ENCODE assay signal across 9 cellular contexts in genomic region chr1:29245876-29246275, GRCh38. TPM values are rescaled to one million over a fixed set of nuclear protein-coding genes. Genes with fewer than 3 reads are reported as not detected.
DNase-seq lines count a peak whose midpoint lies in the region; ATAC-seq and TF ChIP-seq lines count a peak whose summit lies in the region.
"Had no signal": no experiment of that assay in that cellular context is flagged by ENCODE, and none has a peak within 500 bp of the region (broad histone marks: within the 10 kb centered on the region; RNA-seq: fewer than 3 reads in every experiment).

No MANE protein-coding gene starts in this region.

- H3K4me3 ChIP-seq in HEK293 (ENCODE audit: low read depth, low read length) (no peak overlapping the region), H7 (ENCODE audit: insufficient read depth, low read depth, low read length) (no peak overlapping the region)

- H3K4me1 Mint-ChIP-seq in activated B cell treated with CpG ODN at 0.5 μM for 24 hours = no peaks in the 10 kb centered on the region

- no peaks in the 10 kb centered on the region for H3K9me3 Mint-ChIP-seq in activated B cell treated with CpG ODN at 0.5 μM for 24 hours
- H3K9me3 Mint-ChIP-seq: dendritic cell treated with granulocyte-macrophage colony-stimulating factor and Interleukin-4, amounts not matched to agents 40 ng/mL and 50 ng/mL, for 4 days had no signal

- DNase-seq in AG20443 (ENCODE audit: low spot score) (peak; percentile 59), activated B cell treated with CpG ODN at 0.5 μM for 24 hours (no peak), left kidney (ENCODE audit: low read depth, low spot score) (peak; percentile 71), NOMO-1 treated with dmso at 0.1 percent for 144 hours (lab: John Stamatoyannopoulos, UW; ENCODE audit: unreplicated experiment) (no peak), H7 (no peak), T-helper 9 cell (no peak)

- TF ChIP-seq CTCF in HEK293 (tag by site-specific recombination; IDR thresholded peaks at IDR 0.05) (peak; percentile 80), activated B cell treated with CpG ODN at 0.5 μM for 24 hours (IDR thresholded peaks at IDR 0.05) (no peak)

- H3K27ac Mint-ChIP-seq in activated B cell treated with CpG ODN at 0.5 μM for 24 hours = no peak overlapping the region
- H3K27ac Mint-ChIP-seq: dendritic cell treated with granulocyte-macrophage colony-stimulating factor and Interleukin-4, amounts not matched to agents 40 ng/mL and 50 ng/mL, for 4 days had no signal

- H3K27ac ChIP-seq in HEK293 (ENCODE audit: extremely low read depth, low read depth, low read length) = no peak overlapping the region

- H3K27me3 Mint-ChIP-seq in activated B cell treated with CpG ODN at 0.5 μM for 24 hours = peaks cover 29% of the 10 kb centered on the region

- H3K36me3 ChIP-seq in HEK293 (ENCODE audit: control insufficient read depth in 2 of 2, insufficient read depth in 1 of 2, low read length in 2 of 2) (no peaks in the 10 kb centered on the region), H7 (replicated peaks; ENCODE audit: control insufficient read depth, insufficient read depth, low read length) (no peaks in the 10 kb centered on the region; the same call in 1 of the 2 replicates)

- H3K27me3 ChIP-seq in H7 (ENCODE audit: control insufficient read depth, insufficient read depth, low read length) = no peaks in the 10 kb centered on the region

- H3K4me1 ChIP-seq in HEK293 (ENCODE audit: control insufficient read depth, insufficient read depth, low read length) = no peaks in the 10 kb centered on the region

- no peaks in the 10 kb centered on the region for H3K9me3 ChIP-seq in HEK293 (ENCODE audit: control insufficient read depth, insufficient read depth, low read depth, low read length)

- CTCF ChIA-PET in HEK293 (lab: Yijun Ruan, JAX) (interaction anchor here (0.6 to 1.1 kb wide), 2 partner anchors 26 to 86 kb away, joined by 3 read pairs; no protein-coding TSS in a partner anchor), activated B cell treated with CpG ODN at 0.5 μM for 24 hours (lab: Charles Lee) (no interaction called here)

- intact Hi-C loops in activated B cell treated with CpG ODN at 0.5 μM for 24 hours (cut with micrococcal nuclease) = no loop called here

- POLR2A ChIA-PET in HEK293 (lab: Yijun Ruan, JAX) (interaction anchor here (0.8 kb wide), 1 partner anchor 25 kb away, joined by 5 read pairs; no protein-coding TSS in a partner anchor), activated B cell treated with CpG ODN at 0.5 μM for 24 hours (lab: Charles Lee) (no interaction called here)

- ATAC-seq in activated B cell treated with CpG ODN at 0.5 μM for 24 hours (ENCODE audit: low read depth) = peak; percentile 21
- no peak for ATAC-seq in HG03439 (IDR thresholded peaks at IDR 0.05; ENCODE audit: unreplicated experiment)

- no peak overlapping the region for H3K4me3 Mint-ChIP-seq in activated B cell treated with CpG ODN at 0.5 μM for 24 hours
- H3K4me3 Mint-ChIP-seq: dendritic cell treated with granulocyte-macrophage colony-stimulating factor and Interleukin-4, amounts not matched to agents 40 ng/mL and 50 ng/mL, for 4 days had no signal

- H3K36me3 Mint-ChIP-seq in activated B cell treated with CpG ODN at 0.5 μM for 24 hours (ENCODE audit: low read depth) = no peaks in the 10 kb centered on the region

TF ChIP-seq in HEK293, 187 proteins besides CTCF, POLR2A, EP300 and RAD21:
- TF ChIP-seq ZNF140 (tag by site-specific recombination; IDR thresholded peaks at IDR 0.05) = no peak
- no peak for TF ChIP-seq FEZF1 (tag by site-specific recombination; IDR thresholded peaks at IDR 0.05)
- TF ChIP-seq ZNF274 (IDR thresholded peaks at IDR 0.05; ENCODE audit: low read length) = no peak
- no peak for TF ChIP-seq ZNF274 (tag by site-specific recombination; IDR thresholded peaks at IDR 0.05; ENCODE audit: borderline replicate concordance)
- peak; percentile 69 for TF ChIP-seq ZBTB44 (tag by site-specific recombination; IDR thresholded peaks at IDR 0.05)
- no peak for TF ChIP-seq ZNF777 (tag by site-specific recombination; IDR thresholded peaks at IDR 0.05; ENCODE audit: borderline replicate concordance)
- TF ChIP-seq HOXA7 (CRISPR knock-in tag; IDR thresholded peaks at IDR 0.05; ENCODE audit: borderline replicate concordance) = no peak
- TF ChIP-seq EGR2 (tag by site-specific recombination; IDR thresholded peaks at IDR 0.05; ENCODE audit: low read depth) = no peak
- no peak for TF ChIP-seq ZNF623 (tag by site-specific recombination; IDR thresholded peaks at IDR 0.05)

RNA-seq across cellular contexts. Expression of gene PTPRU, which starts 9.6 kb away (rescaled TPM):
- 0.24 TPM in 1 of 2 replicates, not detected in the other for total RNA-seq in activated B cell treated with CpG ODN at 0.5 μM for 24 hours
- total RNA-seq in H7 (2014; rRNA removed; shearing (Covaris generic)) = 24.6 and 28.6 TPM in 2 replicates

RNA-seq across cellular contexts. Expression of gene MECR, which starts 15.1 kb away (rescaled TPM):
- 18.7 and 23.7 TPM in 2 replicates for total RNA-seq in activated B cell treated with CpG ODN at 0.5 μM for 24 hours
- total RNA-seq in H7 (2014; rRNA removed; shearing (Covaris generic)) = 62.1 and 71.1 TPM in 2 replicates

Comparison
In these comparisons a context has a peak if more than half of its experiments do, and no peak if none do; other contexts are left out.
1. DNase-seq: peak in AG20443 (single experiment) and left kidney (single experiment); none in activated B cell treated with CpG ODN at 0.5 μM for 24 hours (single experiment), NOMO-1 treated with dmso at 0.1 percent for 144 hours (single experiment), H7 (single experiment) and T-helper 9 cell (single experiment).
2. RNA of gene PTPRU, which starts 9.6 kb away (total RNA-seq): 24.6 to 28.6 TPM in H7; 0.24 TPM in activated B cell treated with CpG ODN at 0.5 μM for 24 hours; every median in the first group is over 10 times any median in the second.